In genomic region chr4:123452585-123452984, GRCh38 we compare ENCODE assay signal across 8 cellular contexts. TPM values are rescaled to one million over a fixed set of nuclear protein-coding genes. Genes with fewer than 3 reads are reported as not detected.
DNase-seq lines count a peak whose midpoint lies in the region; ATAC-seq lines count a peak whose summit lies in the region.

No MANE protein-coding gene starts in this region.

- H4K12ac ChIP-seq in trophoblast cell (ENCODE audit: low read depth, low read length), result no peak overlapping the region

- H3K27ac ChIP-seq in trophoblast cell (ENCODE audit: low read depth, low read length), result no peak overlapping the region
- no peak overlapping the region for H3K27ac ChIP-seq in CD8-positive, alpha-beta memory T cell (ENCODE audit: low read depth, low read length)

- no peak overlapping the region for H3K4ac ChIP-seq in trophoblast cell (ENCODE audit: low read depth, low read length)

- H2BK120ac ChIP-seq in trophoblast cell (ENCODE audit: insufficient read depth, low read length, poor library complexity), result no peak overlapping the region

- H3K23ac ChIP-seq in trophoblast cell (ENCODE audit: low read length), result no peak overlapping the region

- ATAC-seq in GM19351 (IDR thresholded peaks at IDR 0.05; ENCODE audit: unreplicated experiment), result no peak
- no peak for ATAC-seq in activated CD8-positive, alpha-beta memory T cell treated with anti-CD3 and anti-CD28 coated beads, Interleukin-2, amount 10 ng/mL, durations not matched to agents 7 days and 5 days

- CTCF ChIA-PET in CD8-positive, alpha-beta memory T cell (lab: Charles Lee), result interaction anchor here (0.9 to 1.4 kb wide), 3 partner anchors 8 to 62 kb away, joined by 3 read pairs; partner anchors contain the start of gene SPRY1
- CTCF ChIA-PET in activated CD8-positive, alpha-beta memory T cell treated with anti-CD3 and anti-CD28 coated beads, Interleukin-2, amount 10 ng/mL, durations not matched to agents 7 days and 5 days (lab: Charles Lee), result interaction anchor here (0.5 to 1.8 kb wide), 5 partner anchors 8 to 27 kb away, joined by 3 to 6 read pairs (median 3); no protein-coding TSS in a partner anchor

- no peaks in the 10 kb centered on the region for H3K36me3 ChIP-seq in trophoblast cell (ENCODE audit: control insufficient read depth in 1 of 2, insufficient read depth in 2 of 2, low read length in 2 of 2)
- H3K36me3 ChIP-seq in CD8-positive, alpha-beta memory T cell (ENCODE audit: insufficient read depth, low read length), result no peaks in the 10 kb centered on the region

- H3K36me3 Mint-ChIP-seq in CD8-positive, alpha-beta memory T cell, result no peaks in the 10 kb centered on the region
- peaks cover 6% of the 10 kb centered on the region for H3K36me3 Mint-ChIP-seq in activated CD8-positive, alpha-beta memory T cell treated with anti-CD3 and anti-CD28 coated beads, Interleukin-2, amount 10 ng/mL, durations not matched to agents 7 days and 5 days

- H3K4me3 ChIP-seq in trophoblast cell (ENCODE audit: low read depth, low read length), result no peak overlapping the region
- no peak overlapping the region for H3K4me3 ChIP-seq in CD8-positive, alpha-beta memory T cell (ENCODE audit: low read length)

- no peak overlapping the region for H3K4me3 Mint-ChIP-seq in CD8-positive, alpha-beta memory T cell
- no peak overlapping the region for H3K4me3 Mint-ChIP-seq in activated CD8-positive, alpha-beta memory T cell treated with anti-CD3 and anti-CD28 coated beads, Interleukin-2, amount 10 ng/mL, durations not matched to agents 7 days and 5 days

- POLR2A ChIA-PET in CD8-positive, alpha-beta memory T cell (lab: Charles Lee), result no interaction called here

- H3K14ac ChIP-seq in trophoblast cell (ENCODE audit: low read length), result no peak overlapping the region

- peak overlapping the region in 1 of 8 donors; percentile 17 for H3K27ac Mint-ChIP-seq in CD8-positive, alpha-beta memory T cell
- H3K27ac Mint-ChIP-seq in activated CD8-positive, alpha-beta memory T cell treated with anti-CD3 and anti-CD28 coated beads, Interleukin-2, amount 10 ng/mL, durations not matched to agents 7 days and 5 days, result no peak overlapping the region

- H3K18ac ChIP-seq in trophoblast cell (ENCODE audit: low read length), result no peak overlapping the region

- no peak overlapping the region for H4K91ac ChIP-seq in trophoblast cell (ENCODE audit: low read depth, low read length)

- no peaks in the 10 kb centered on the region for H3K9me3 ChIP-seq in trophoblast cell (ENCODE audit: insufficient read depth, low read depth, low read length)
- H3K9me3 ChIP-seq in CD8-positive, alpha-beta memory T cell (ENCODE audit: low read length), result no peaks in the 10 kb centered on the region

- DNase-seq in GM03348 (ENCODE audit: low spot score), result peak; percentile 51
- DNase-seq in NCI-H2171 (lab: John Stamatoyannopoulos, UW), result peak; percentile 6
- DNase-seq in dermis microvascular lymphatic vessel endothelial cell (ENCODE audit: low read depth in 2 of 2), result peak; percentile 68 to 87
- peak; percentile 17 to 39 for DNase-seq in trophoblast cell
- DNase-seq in SW480 (ENCODE audit: low spot score), result no peak
- DNase-seq in CD8-positive, alpha-beta memory T cell, result no peak
- no peak for DNase-seq in activated CD8-positive, alpha-beta memory T cell treated with anti-CD3 and anti-CD28 coated beads, Interleukin-2, amount 10 ng/mL, durations not matched to agents 7 days and 5 days

- H3K9ac ChIP-seq in trophoblast cell (ENCODE audit: low read length), result no peak overlapping the region

- H3K27me3 Mint-ChIP-seq in CD8-positive, alpha-beta memory T cell, result peaks cover 0 to 3% of the 10 kb centered on the region in 2 donors
- H3K27me3 Mint-ChIP-seq in activated CD8-positive, alpha-beta memory T cell treated with anti-CD3 and anti-CD28 coated beads, Interleukin-2, amount 10 ng/mL, durations not matched to agents 7 days and 5 days, result no peaks in the 10 kb centered on the region

- no peak overlapping the region for H4K8ac ChIP-seq in trophoblast cell (ENCODE audit: low read depth, low read length)

- H3K4me1 Mint-ChIP-seq in CD8-positive, alpha-beta memory T cell, result peaks cover 13 to 21% (median 15%) of the 10 kb centered on the region in 3 donors
- peaks cover 34% of the 10 kb centered on the region for H3K4me1 Mint-ChIP-seq in activated CD8-positive, alpha-beta memory T cell treated with anti-CD3 and anti-CD28 coated beads, Interleukin-2, amount 10 ng/mL, durations not matched to agents 7 days and 5 days

- no peaks in the 10 kb centered on the region for H3K79me2 ChIP-seq in trophoblast cell (ENCODE audit: control insufficient read depth, insufficient read depth, low read length, poor library complexity)

- H3K27me3 ChIP-seq in trophoblast cell (ENCODE audit: insufficient read depth, low read length), result no peaks in the 10 kb centered on the region
- H3K27me3 ChIP-seq in CD8-positive, alpha-beta memory T cell (ENCODE audit: insufficient read depth, low read length, poor library complexity, severe bottlenecking), result no peaks in the 10 kb centered on the region

- H2BK12ac ChIP-seq in trophoblast cell (ENCODE audit: low read length), result no peak overlapping the region

- no peaks in the 10 kb centered on the region for H3K4me1 ChIP-seq in trophoblast cell (ENCODE audit: control insufficient read depth in 1 of 2, insufficient read depth in 2 of 2, low read length in 2 of 2)
- H3K4me1 ChIP-seq in CD8-positive, alpha-beta memory T cell (ENCODE audit: insufficient read depth, low read length), result no peaks in the 10 kb centered on the region

- H3K4me2 ChIP-seq in trophoblast cell (ENCODE audit: low read length), result no peak overlapping the region

- no peaks in the 10 kb centered on the region for H3K9me3 Mint-ChIP-seq in CD8-positive, alpha-beta memory T cell
- H3K9me3 Mint-ChIP-seq in activated CD8-positive, alpha-beta memory T cell treated with anti-CD3 and anti-CD28 coated beads, Interleukin-2, amount 10 ng/mL, durations not matched to agents 7 days and 5 days (ENCODE audit: low read depth), result peaks cover 2% of the 10 kb centered on the region

- no peak overlapping the region for H2BK5ac ChIP-seq in trophoblast cell (ENCODE audit: low read depth, low read length, poor library complexity)

- no peak overlapping the region for H2AK5ac ChIP-seq in trophoblast cell (ENCODE audit: low read length)

- no peaks in the 10 kb centered on the region for H3K79me1 ChIP-seq in trophoblast cell (ENCODE audit: low read length)

- H2AFZ ChIP-seq in trophoblast cell (ENCODE audit: insufficient read depth, low read length, poor library complexity), result no peak overlapping the region

RNA-seq across cellular contexts. Expression of gene SPRY1, which starts 56.0 kb away (rescaled TPM):
- 20.4 and 29.7 TPM in 2 replicates for total RNA-seq in dermis microvascular lymphatic vessel endothelial cell
- polyA plus RNA-seq in trophoblast cell (2013), result 3.3 and 3.5 TPM in 2 replicates
- 10 to 100 TPM; 40.6 to 40.8 TPM for total RNA-seq in CD8-positive, alpha-beta memory T cell
- polyA plus RNA-seq in CD8-positive, alpha-beta memory T cell, result 27.2 TPM
- total RNA-seq in activated CD8-positive, alpha-beta memory T cell treated with anti-CD3 and anti-CD28 coated beads, Interleukin-2, amount 10 ng/mL, durations not matched to agents 7 days and 5 days, result 100 to 1,000 TPM in 1 of 2 experiments, 10 to 100 TPM in 1; 73.7 to 126 TPM

Comparison
In these comparisons a context has a peak if more than half of its experiments do, and no peak if none do; other contexts are left out.
1. DNase-seq: peak in GM03348 (single experiment), NCI-H2171 (single experiment), dermis microvascular lymphatic vessel endothelial cell (2 of 2) and trophoblast cell (2 of 2); none in SW480 (single experiment), CD8-positive, alpha-beta memory T cell (0 of 5) and activated CD8-positive, alpha-beta memory T cell treated with anti-CD3 and anti-CD28 coated beads, Interleukin-2, amount 10 ng/mL, durations not matched to agents 7 days and 5 days (single experiment).